In genomic region chr14:94569381-94570001, GRCh38 we compare ENCODE assay signal across 1 cellular context.
TF ChIP-seq lines count a peak whose summit lies in the region.

No MANE protein-coding gene starts in this region.

TF ChIP-seq in HepG2, 621 proteins besides CTCF, POLR2A, EP300 and RAD21 (continued from another document and continues in another):
- TF ChIP-seq ARID5B (CRISPR knock-in tag; IDR thresholded peaks at IDR 0.05), result peak; percentile 53
- TF ChIP-seq AGO2 (optimal IDR thresholded peaks at IDR 0.05; ENCODE audit: low read depth, low read length), result peak; percentile 35
- no peak for TF ChIP-seq MAF1 (CRISPR knock-in tag; IDR thresholded peaks at IDR 0.05; ENCODE audit: borderline replicate concordance)
- no peak for TF ChIP-seq RFXAP (CRISPR knock-in tag; IDR thresholded peaks at IDR 0.05; ENCODE audit: borderline replicate concordance)
- no peak for TF ChIP-seq ZZZ3 (CRISPR knock-in tag; IDR thresholded peaks at IDR 0.05; ENCODE audit: borderline replicate concordance)
- TF ChIP-seq NFKB2 (CRISPR knock-in tag; IDR thresholded peaks at IDR 0.05; ENCODE audit: borderline replicate concordance), result no peak
- no peak for TF ChIP-seq SMYD3 (CRISPR knock-in tag; IDR thresholded peaks at IDR 0.05)
- 0 out of 2 replicates have a peak, but pooled peaks have one; percentile 7 for TF ChIP-seq DNMT1 (CRISPR knock-in tag; IDR thresholded peaks at IDR 0.05)
- TF ChIP-seq ZMYM4 (CRISPR knock-in tag; IDR thresholded peaks at IDR 0.05), result peak; percentile 40
- peak; percentile 57 for TF ChIP-seq ZEB1 (IDR thresholded peaks at IDR 0.05; ENCODE audit: insufficient replicate concordance, low read depth)
- TF ChIP-seq ATF3 (CRISPR knock-in tag; IDR thresholded peaks at IDR 0.05), result no peak
- peak; percentile 51; the same call in 1 of the 2 replicates for TF ChIP-seq ZNF253 (CRISPR knock-in tag; IDR thresholded peaks at IDR 0.05; ENCODE audit: borderline replicate concordance)
- TF ChIP-seq, protein P1, sequence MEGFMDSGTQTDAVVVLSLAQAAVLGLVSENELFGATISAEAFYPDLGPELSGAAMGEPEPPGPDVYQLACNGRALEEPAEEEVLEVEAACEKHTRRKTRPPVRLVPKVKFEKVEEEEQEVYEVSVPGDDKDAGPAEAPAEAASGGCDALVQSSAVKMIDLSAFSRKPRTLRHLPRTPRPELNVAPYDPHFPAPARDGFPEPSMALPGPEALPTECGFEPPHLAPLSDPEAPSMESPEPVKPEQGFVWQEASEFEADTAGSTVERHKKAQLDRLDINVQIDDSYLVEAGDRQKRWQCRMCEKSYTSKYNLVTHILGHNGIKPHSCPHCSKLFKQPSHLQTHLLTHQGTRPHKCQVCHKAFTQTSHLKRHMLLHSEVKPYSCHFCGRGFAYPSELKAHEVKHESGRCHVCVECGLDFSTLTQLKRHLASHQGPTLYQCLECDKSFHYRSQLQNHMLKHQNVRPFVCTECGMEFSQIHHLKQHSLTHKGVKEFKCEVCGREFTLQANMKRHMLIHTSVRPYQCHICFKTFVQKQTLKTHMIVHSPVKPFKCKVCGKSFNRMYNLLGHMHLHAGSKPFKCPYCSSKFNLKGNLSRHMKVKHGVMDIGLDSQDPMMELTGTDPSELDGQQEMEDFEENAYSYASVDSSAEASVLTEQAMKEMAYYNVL (CRISPR knock-in tag; IDR thresholded peaks at IDR 0.05; ENCODE audit: borderline replicate concordance), result 0 out of 2 replicates have a peak, but pooled peaks have one; percentile 35
- peak; percentile 24; the same call in 1 of the 2 replicates for TF ChIP-seq ZBTB7B (CRISPR knock-in tag; IDR thresholded peaks at IDR 0.05)
- TF ChIP-seq IRF2 (CRISPR knock-in tag; IDR thresholded peaks at IDR 0.05), result peak; percentile 35; the same call in 1 of the 2 replicates
- TF ChIP-seq PHF20 (CRISPR knock-in tag; IDR thresholded peaks at IDR 0.05), result peak; percentile 29; the same call in 1 of the 2 replicates
- TF ChIP-seq NR2F2 (IDR thresholded peaks at IDR 0.05; ENCODE audit: borderline replicate concordance, low read depth), result 0 out of 2 replicates have a peak, but pooled peaks have one; percentile 30
- peak; percentile 82; the same call in 1 of the 2 replicates for TF ChIP-seq TBX2 (CRISPR knock-in tag; IDR thresholded peaks at IDR 0.05; ENCODE audit: borderline replicate concordance)
- TF ChIP-seq FOXC1 (CRISPR knock-in tag; IDR thresholded peaks at IDR 0.05; ENCODE audit: borderline replicate concordance), result peak; percentile 19; the same call in 1 of the 2 replicates
- TF ChIP-seq SALL1 (CRISPR knock-in tag; IDR thresholded peaks at IDR 0.05), result peak; percentile 74
- TF ChIP-seq SP5 (CRISPR knock-in tag; IDR thresholded peaks at IDR 0.05; ENCODE audit: borderline replicate concordance, low read depth), result peak; percentile 74
- no peak for TF ChIP-seq ZNF589 (CRISPR knock-in tag; conservative IDR thresholded peaks at IDR 0.05)
- 0 out of 2 replicates have a peak, but pooled peaks have one; percentile 25 for TF ChIP-seq ZNF598 (CRISPR knock-in tag; IDR thresholded peaks at IDR 0.05; ENCODE audit: borderline replicate concordance)
- no peak for TF ChIP-seq ZNF124 (CRISPR knock-in tag; IDR thresholded peaks at IDR 0.05)
- TF ChIP-seq ZC3H13 (CRISPR knock-in tag; IDR thresholded peaks at IDR 0.05), result 0 out of 2 replicates have a peak, but pooled peaks have one; percentile 51
- TF ChIP-seq ZNF597 (CRISPR knock-in tag; IDR thresholded peaks at IDR 0.05), result no peak
- peak; percentile 48; the same call in 1 of the 2 replicates for TF ChIP-seq ELF3 (CRISPR knock-in tag; IDR thresholded peaks at IDR 0.05)
- peak; percentile 22; the same call in 1 of the 2 replicates for TF ChIP-seq ZNF768 (CRISPR knock-in tag; IDR thresholded peaks at IDR 0.05)
- TF ChIP-seq ZNF468 (CRISPR knock-in tag; IDR thresholded peaks at IDR 0.05), result 0 out of 2 replicates have a peak, but pooled peaks have one; percentile 50
- TF ChIP-seq ZNF331 (CRISPR knock-in tag; IDR thresholded peaks at IDR 0.05), result peak; percentile 52; the same call in 1 of the 2 replicates
- no peak for TF ChIP-seq SOX6 (IDR thresholded peaks at IDR 0.05)
- peak; percentile 46; the same call in 1 of the 2 replicates for TF ChIP-seq SOX6 (CRISPR knock-in tag; IDR thresholded peaks at IDR 0.05)
- TF ChIP-seq MED1 (CRISPR knock-in tag; IDR thresholded peaks at IDR 0.05), result peak; percentile 85
- TF ChIP-seq TBL1XR1 (IDR thresholded peaks at IDR 0.05; ENCODE audit: borderline replicate concordance, low read length, partially characterized antibody), result no peak
- peak; percentile 91 for TF ChIP-seq HNF4A (CRISPR knock-in tag; IDR thresholded peaks at IDR 0.05)
- no peak for TF ChIP-seq ARNT2 (CRISPR knock-in tag; IDR thresholded peaks at IDR 0.05; ENCODE audit: low read depth)
- peak; percentile 79; the same call in 1 of the 2 replicates for TF ChIP-seq MTA1 (CRISPR knock-in tag; IDR thresholded peaks at IDR 0.05; ENCODE audit: borderline replicate concordance)
- TF ChIP-seq ZNF431 (CRISPR knock-in tag; IDR thresholded peaks at IDR 0.05; ENCODE audit: borderline replicate concordance, low read depth), result peak; percentile 58; the same call in 1 of the 2 replicates
- TF ChIP-seq RCOR2 (CRISPR knock-in tag; IDR thresholded peaks at IDR 0.05), result 0 out of 2 replicates have a peak, but pooled peaks have one; percentile 54
- TF ChIP-seq ZNF337 (CRISPR knock-in tag; IDR thresholded peaks at IDR 0.05; ENCODE audit: borderline replicate concordance, low read depth), result 0 out of 2 replicates have a peak, but pooled peaks have one; percentile 22
- TF ChIP-seq IKZF1 (IDR thresholded peaks at IDR 0.05), result no peak
- TF ChIP-seq, protein P2, sequence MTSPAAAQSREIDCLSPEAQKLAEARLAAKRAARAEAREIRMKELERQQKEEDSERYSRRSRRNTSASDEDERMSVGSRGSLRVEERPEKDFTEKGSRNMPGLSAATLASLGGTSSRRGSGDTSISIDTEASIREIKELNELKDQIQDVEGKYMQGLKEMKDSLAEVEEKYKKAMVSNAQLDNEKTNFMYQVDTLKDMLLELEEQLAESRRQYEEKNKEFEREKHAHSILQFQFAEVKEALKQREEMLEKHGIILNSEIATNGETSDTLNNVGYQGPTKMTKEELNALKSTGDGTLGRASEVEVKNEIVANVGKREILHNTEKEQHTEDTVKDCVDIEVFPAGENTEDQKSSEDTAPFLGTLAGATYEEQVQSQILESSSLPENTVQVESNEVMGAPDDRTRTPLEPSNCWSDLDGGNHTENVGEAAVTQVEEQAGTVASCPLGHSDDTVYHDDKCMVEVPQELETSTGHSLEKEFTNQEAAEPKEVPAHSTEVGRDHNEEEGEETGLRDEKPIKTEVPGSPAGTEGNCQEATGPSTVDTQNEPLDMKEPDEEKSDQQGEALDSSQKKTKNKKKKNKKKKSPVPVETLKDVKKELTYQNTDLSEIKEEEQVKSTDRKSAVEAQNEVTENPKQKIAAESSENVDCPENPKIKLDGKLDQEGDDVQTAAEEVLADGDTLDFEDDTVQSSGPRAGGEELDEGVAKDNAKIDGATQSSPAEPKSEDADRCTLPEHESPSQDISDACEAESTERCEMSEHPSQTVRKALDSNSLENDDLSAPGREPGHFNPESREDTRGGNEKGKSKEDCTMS (CRISPR knock-in tag; conservative IDR thresholded peaks at IDR 0.05), result no peak
- TF ChIP-seq, protein P3, sequence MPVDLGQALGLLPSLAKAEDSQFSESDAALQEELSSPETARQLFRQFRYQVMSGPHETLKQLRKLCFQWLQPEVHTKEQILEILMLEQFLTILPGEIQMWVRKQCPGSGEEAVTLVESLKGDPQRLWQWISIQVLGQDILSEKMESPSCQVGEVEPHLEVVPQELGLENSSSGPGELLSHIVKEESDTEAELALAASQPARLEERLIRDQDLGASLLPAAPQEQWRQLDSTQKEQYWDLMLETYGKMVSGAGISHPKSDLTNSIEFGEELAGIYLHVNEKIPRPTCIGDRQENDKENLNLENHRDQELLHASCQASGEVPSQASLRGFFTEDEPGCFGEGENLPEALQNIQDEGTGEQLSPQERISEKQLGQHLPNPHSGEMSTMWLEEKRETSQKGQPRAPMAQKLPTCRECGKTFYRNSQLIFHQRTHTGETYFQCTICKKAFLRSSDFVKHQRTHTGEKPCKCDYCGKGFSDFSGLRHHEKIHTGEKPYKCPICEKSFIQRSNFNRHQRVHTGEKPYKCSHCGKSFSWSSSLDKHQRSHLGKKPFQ (CRISPR knock-in tag; IDR thresholded peaks at IDR 0.05; ENCODE audit: insufficient replicate concordance), result no peak
- TF ChIP-seq, protein P4, sequence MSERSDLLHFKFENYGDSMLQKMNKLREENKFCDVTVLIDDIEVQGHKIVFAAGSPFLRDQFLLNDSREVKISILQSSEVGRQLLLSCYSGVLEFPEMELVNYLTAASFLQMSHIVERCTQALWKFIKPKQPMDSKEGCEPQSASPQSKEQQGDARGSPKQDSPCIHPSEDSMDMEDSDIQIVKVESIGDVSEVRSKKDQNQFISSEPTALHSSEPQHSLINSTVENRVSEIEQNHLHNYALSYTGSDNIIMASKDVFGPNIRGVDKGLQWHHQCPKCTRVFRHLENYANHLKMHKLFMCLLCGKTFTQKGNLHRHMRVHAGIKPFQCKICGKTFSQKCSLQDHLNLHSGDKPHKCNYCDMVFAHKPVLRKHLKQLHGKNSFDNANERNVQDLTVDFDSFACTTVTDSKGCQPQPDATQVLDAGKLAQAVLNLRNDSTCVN (CRISPR knock-in tag; IDR thresholded peaks at IDR 0.05; ENCODE audit: borderline replicate concordance), result 0 out of 2 replicates have a peak, but pooled peaks have one; percentile 4
- 0 out of 2 replicates have a peak, but pooled peaks have one; percentile 45 for TF ChIP-seq PPARG (CRISPR knock-in tag; conservative IDR thresholded peaks at IDR 0.05)
- no peak for TF ChIP-seq NR2F6 (IDR thresholded peaks at IDR 0.05)
- peak; percentile 66 for TF ChIP-seq NR2F6 (CRISPR knock-in tag; IDR thresholded peaks at IDR 0.05)
- TF ChIP-seq RFXANK (CRISPR knock-in tag; IDR thresholded peaks at IDR 0.05), result no peak
- TF ChIP-seq ZFP41 (CRISPR knock-in tag; IDR thresholded peaks at IDR 0.05; ENCODE audit: borderline replicate concordance), result no peak
- peak; percentile 16; the same call in 1 of the 2 replicates for TF ChIP-seq FOSL2 (CRISPR knock-in tag; IDR thresholded peaks at IDR 0.05)
- 0 out of 2 replicates have a peak, but pooled peaks have one; percentile 25 for TF ChIP-seq BCL3 (CRISPR knock-in tag; IDR thresholded peaks at IDR 0.05)
- peak; percentile 30; the same call in 1 of the 2 replicates for TF ChIP-seq ZFP90 (CRISPR knock-in tag; IDR thresholded peaks at IDR 0.05; ENCODE audit: borderline replicate concordance)
- 0 out of 2 replicates have a peak, but pooled peaks have one; percentile 68 for TF ChIP-seq ZNF557 (CRISPR knock-in tag; IDR thresholded peaks at IDR 0.05)
- 0 out of 2 replicates have a peak, but pooled peaks have one; percentile 71 for TF ChIP-seq KDM3A (CRISPR knock-in tag; IDR thresholded peaks at IDR 0.05; ENCODE audit: low read depth)
- TF ChIP-seq ZNF761 (CRISPR knock-in tag; conservative IDR thresholded peaks at IDR 0.05), result no peak
- TF ChIP-seq RELA (CRISPR knock-in tag; IDR thresholded peaks at IDR 0.05), result no peak
- TF ChIP-seq ZBTB8A (CRISPR knock-in tag; IDR thresholded peaks at IDR 0.05; ENCODE audit: borderline replicate concordance, low read depth), result no peak
- no peak for TF ChIP-seq ZSCAN12 (CRISPR knock-in tag; IDR thresholded peaks at IDR 0.05)
- TF ChIP-seq ZNF772 (CRISPR knock-in tag; IDR thresholded peaks at IDR 0.05), result peak; percentile 28; the same call in 1 of the 2 replicates
- peak; percentile 40; the same call in 1 of the 2 replicates for TF ChIP-seq ESRRA (CRISPR knock-in tag; IDR thresholded peaks at IDR 0.05; ENCODE audit: low read depth)
- TF ChIP-seq LCORL (IDR thresholded peaks at IDR 0.05), result no peak
- TF ChIP-seq LCORL (CRISPR knock-in tag; IDR thresholded peaks at IDR 0.05), result peak; percentile 95
